ENCODE assay signal across 15 cellular contexts in the genomic region with DNA sequence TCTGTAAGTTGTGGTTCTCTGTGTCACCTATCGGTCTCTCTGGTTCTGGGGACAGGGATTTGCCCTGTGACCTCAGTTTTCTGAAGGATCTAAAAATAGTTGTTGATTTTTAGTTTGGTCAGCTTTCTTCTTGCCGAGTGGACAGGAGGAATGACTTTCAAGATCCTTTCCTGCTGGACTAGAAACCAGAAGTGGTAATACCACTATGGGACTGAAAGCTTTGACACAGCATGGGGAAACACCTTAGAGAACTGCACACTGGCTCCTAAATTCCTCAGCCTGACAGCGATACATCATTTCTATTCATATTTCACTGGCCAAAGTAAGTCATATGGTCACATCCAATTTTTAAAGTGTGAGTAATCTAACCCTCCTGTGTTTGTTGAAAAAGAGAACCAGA.
DNase-seq lines count a peak whose midpoint lies in the region.
"Had no signal": no experiment of that assay in that cellular context is flagged by ENCODE, and none has a peak within 500 bp of the region (broad histone marks: within the 10 kb centered on the region; RNA-seq: fewer than 3 reads in every experiment).

No MANE protein-coding gene starts in this region.

- no peaks in the 10 kb centered on the region for H3K27me3 ChIP-seq in mesendoderm (ENCODE audit: insufficient read depth, low read length, poor library complexity)
- H3K27me3 ChIP-seq: BE2C had no signal

- H3K23ac ChIP-seq in mesendoderm (ENCODE audit: low read length): no peak overlapping the region

- no peaks in the 10 kb centered on the region for H3K4me1 ChIP-seq in mesendoderm (ENCODE audit: control insufficient read depth, low read depth, low read length)
- H3K4me1 ChIP-seq: BE2C had no signal

- no peak overlapping the region for H3K56ac ChIP-seq in mesendoderm (ENCODE audit: low read length)

- no peak overlapping the region for H2BK5ac ChIP-seq in mesendoderm (ENCODE audit: low read length)

- H3K4me2 ChIP-seq in mesendoderm (ENCODE audit: low read length): no peak overlapping the region
- H3K4me2 ChIP-seq: PC-9 had no signal

- no CpG with 5 or more reads among the region's 3 CpGs for WGBS in mesendoderm (ENCODE audit: extremely low coverage, insufficient coverage, low lambda C conversion rate)

- no peak overlapping the region for H3K9ac ChIP-seq in mesendoderm (ENCODE audit: low read length)

- H2BK120ac ChIP-seq in mesendoderm (ENCODE audit: low read depth, low read length): no peak overlapping the region

- H3K79me2 ChIP-seq in mesendoderm (ENCODE audit: control insufficient read depth, insufficient read depth, low read length): no peaks in the 10 kb centered on the region

- no peaks in the 10 kb centered on the region for H3K36me3 ChIP-seq in mesendoderm (ENCODE audit: control insufficient read depth, insufficient read depth, low read length)
- H3K36me3 ChIP-seq: BE2C had no signal

- H3K79me1 ChIP-seq in mesendoderm (ENCODE audit: low read length): no peaks in the 10 kb centered on the region

- no peak overlapping the region for H3K18ac ChIP-seq in mesendoderm (ENCODE audit: low read length)

- H2BK15ac ChIP-seq in mesendoderm (replicated peaks; ENCODE audit: low read depth): no peak overlapping the region

- H4K5ac ChIP-seq in mesendoderm (ENCODE audit: low read length): no peak overlapping the region

- H2AK5ac ChIP-seq in mesendoderm (ENCODE audit: low read length): no peak overlapping the region

- no peak overlapping the region for H3K4me3 ChIP-seq in mesendoderm (ENCODE audit: low read length)
- H3K4me3 ChIP-seq: PC-9 had no signal

- H4K8ac ChIP-seq in mesendoderm (ENCODE audit: low read depth, low read length): no peak overlapping the region

- DNase-seq in EH (ENCODE audit: low read depth) (peak; percentile 15), M059J (ENCODE audit: low read depth) (peak; percentile 44), astrocyte of the hippocampus (ENCODE audit: low read depth, low spot score) (peak; percentile 15), mesendoderm (peak; percentile 7), NCI-H1417 treated with DMSO at 0.1 percent for 48 hours (lab: John Stamatoyannopoulos, UW) (no peak), NCI-H345 (lab: John Stamatoyannopoulos, UW) (no peak)
- no peak for DNase-seq in effector CD8-positive, alpha-beta T cell (lab: John Stamatoyannopoulos, UW)
- DNase-seq in stimulated activated CD4-positive, alpha-beta T cell treated with anti-CD3 and anti-CD28 coated beads, Interleukin-12 subunit alpha, Interleukin-12 subunit beta, amount 100 ng/mL, for 4 hours: no peak
- DNase-seq: BE2C; CD4-positive, alpha-beta memory T cell; DND-41; H9; NCI-H2107; SHP77 had no signal

- no peak overlapping the region for H3K27ac ChIP-seq in mesendoderm (ENCODE audit: low read depth, low read length)
- H3K27ac ChIP-seq: PC-9 had no signal

- no peak overlapping the region for H3K4ac ChIP-seq in mesendoderm (ENCODE audit: low read depth, low read length)

Comparison
In these comparisons a context has a peak if more than half of its experiments do, and no peak if none do; other contexts are left out.
1. DNase-seq: peak in EH (single experiment), M059J (single experiment), astrocyte of the hippocampus (single experiment) and mesendoderm (single experiment); none in NCI-H1417 treated with DMSO at 0.1 percent for 48 hours (single experiment), NCI-H345 (single experiment), effector CD8-positive, alpha-beta T cell (single experiment) and stimulated activated CD4-positive, alpha-beta T cell treated with anti-CD3 and anti-CD28 coated beads, Interleukin-12 subunit alpha, Interleukin-12 subunit beta, amount 100 ng/mL, for 4 hours (single experiment).